18 cellular contexts compared by ENCODE assay signal in the genomic region with DNA sequence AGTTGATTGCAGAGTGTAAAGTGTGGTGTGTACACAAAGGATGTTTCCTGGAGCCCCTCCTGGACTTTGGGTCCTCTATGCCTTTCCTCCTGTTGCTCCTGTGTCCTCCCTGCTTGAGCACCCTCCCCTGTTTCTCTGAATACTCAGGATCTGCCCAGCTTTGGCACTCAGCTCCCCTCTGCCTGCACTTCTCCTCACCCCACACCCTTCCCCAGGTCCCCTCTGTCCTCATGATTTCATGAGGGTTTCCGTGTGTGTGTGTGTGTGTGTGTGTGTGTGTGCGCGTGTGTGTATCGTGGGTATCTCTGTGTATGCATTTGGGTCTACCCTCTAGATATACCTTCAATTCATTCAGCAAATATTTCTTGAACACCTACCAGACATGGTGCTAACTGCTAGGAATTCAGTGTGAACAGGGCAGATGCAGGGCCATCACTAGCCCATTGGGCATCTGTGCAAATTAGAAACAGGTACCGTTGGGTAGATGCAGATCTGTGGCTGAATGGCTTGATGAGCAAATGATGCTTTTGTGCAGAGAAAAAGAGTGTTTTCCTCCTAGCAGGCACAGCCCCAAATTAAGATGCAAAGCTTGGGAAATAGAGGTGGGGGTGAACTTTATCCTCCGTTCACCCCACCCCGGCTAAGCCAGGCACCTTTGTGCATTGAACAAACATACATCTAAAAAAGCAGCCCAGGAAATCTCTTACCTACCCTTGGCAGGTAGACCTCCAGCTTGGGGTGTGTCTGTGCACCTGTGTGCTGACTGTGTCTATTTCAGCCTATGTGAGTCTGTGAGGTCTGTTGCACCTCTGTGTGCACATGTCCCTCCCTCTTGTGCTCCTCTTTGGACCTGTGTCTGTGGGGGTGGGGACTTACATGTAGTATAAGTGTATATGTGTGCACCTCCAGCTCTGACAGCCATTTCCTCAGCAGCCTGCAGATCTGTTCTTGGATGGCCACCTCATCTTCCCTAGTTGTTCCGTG.
A peak's percentile ranks its signal among the peaks of the same experiment; 100 is the strongest.
DNase-seq lines count a peak whose midpoint lies in the region; ATAC-seq and TF ChIP-seq lines count a peak whose summit lies in the region.
"Had no signal": no experiment of that assay in that cellular context is flagged by ENCODE, and none has a peak within 500 bp of the region (broad histone marks: within the 10 kb centered on the region; RNA-seq: fewer than 3 reads in every experiment).

No MANE protein-coding gene starts in this region.

- no peaks in the 10 kb centered on the region for H3K9me3 Mint-ChIP-seq in activated naive CD8-positive, alpha-beta T cell treated with anti-CD3 and anti-CD28 coated beads, Interleukin-2, amount 10 ng/mL, durations not matched to agents 7 days and 5 days
- peaks cover 4% of the 10 kb centered on the region for H3K9me3 Mint-ChIP-seq in activated naive CD8-positive, alpha-beta T cell treated with anti-CD3 and anti-CD28 coated beads, Interleukin-2, amount 50 U/mL, for 24 hours
- H3K9me3 Mint-ChIP-seq: CD4-positive, alpha-beta memory T cell; H9; HFFc6 had no signal

- peak overlapping the region; percentile 46 for H3K27ac Mint-ChIP-seq in activated naive CD8-positive, alpha-beta T cell treated with anti-CD3 and anti-CD28 coated beads, Interleukin-2, amount 10 ng/mL, durations not matched to agents 7 days and 5 days
- H3K27ac Mint-ChIP-seq in activated naive CD8-positive, alpha-beta T cell treated with anti-CD3 and anti-CD28 coated beads, Interleukin-2, amount 50 U/mL, for 24 hours, result no peak overlapping the region
- H3K27ac Mint-ChIP-seq: HFFc6 had no signal

- H3K4me1 ChIP-seq in colonic mucosa, result no peaks in the 10 kb centered on the region
- H3K4me1 ChIP-seq: Peyer's patch had no signal

- no peak for TF ChIP-seq CTCF in colonic mucosa (IDR thresholded peaks at IDR 0.05)

- H3K36me3 Mint-ChIP-seq in activated naive CD8-positive, alpha-beta T cell treated with anti-CD3 and anti-CD28 coated beads, Interleukin-2, amount 10 ng/mL, durations not matched to agents 7 days and 5 days, result peaks cover 7% of the 10 kb centered on the region
- H3K36me3 Mint-ChIP-seq in activated naive CD8-positive, alpha-beta T cell treated with anti-CD3 and anti-CD28 coated beads, Interleukin-2, amount 50 U/mL, for 24 hours (ENCODE audit: low read depth), result no peaks in the 10 kb centered on the region
- H3K36me3 Mint-ChIP-seq: CD4-positive, alpha-beta memory T cell had no signal

- H3K9ac ChIP-seq in colonic mucosa (ENCODE audit: low read depth in 2 of 2, low read length in 2 of 2), result no peak overlapping the region

- peaks cover 28% of the 10 kb centered on the region for H3K4me1 Mint-ChIP-seq in activated naive CD8-positive, alpha-beta T cell treated with anti-CD3 and anti-CD28 coated beads, Interleukin-2, amount 10 ng/mL, durations not matched to agents 7 days and 5 days
- peaks cover 23% of the 10 kb centered on the region for H3K4me1 Mint-ChIP-seq in activated naive CD8-positive, alpha-beta T cell treated with anti-CD3 and anti-CD28 coated beads, Interleukin-2, amount 50 U/mL, for 24 hours

- DNase-seq in activated naive CD8-positive, alpha-beta T cell treated with anti-CD3 and anti-CD28 coated beads, Interleukin-2, amount 10 ng/mL, durations not matched to agents 7 days and 5 days, result no peak
- no peak for DNase-seq in activated naive CD8-positive, alpha-beta T cell treated with anti-CD3 and anti-CD28 coated beads, Interleukin-2, amount 50 U/mL, for 24 hours
- DNase-seq in colonic mucosa (peak; percentile 36), C1 segment of cervical spinal cord (lab: John Stamatoyannopoulos, UW) (no peak)
- no peak for DNase-seq in stimulated activated naive CD4-positive, alpha-beta T cell treated with Interleukin-2 at 50 U/mL for 16 hours (lab: John Stamatoyannopoulos, UW)
- DNase-seq: BE2C; CD4-positive, alpha-beta memory T cell; H9; HFFc6; KBM-7; NCI-H1105; NCI-H2081; NCI-H2171; NCI-H446; NCI-H526; Peyer's patch had no signal

- ATAC-seq in activated naive CD8-positive, alpha-beta T cell treated with anti-CD3 and anti-CD28 coated beads, Interleukin-2, amount 10 ng/mL, durations not matched to agents 7 days and 5 days (ENCODE audit: low read depth), result no peak
- ATAC-seq in activated naive CD8-positive, alpha-beta T cell treated with anti-CD3 and anti-CD28 coated beads, Interleukin-2, amount 50 U/mL, for 24 hours, result no peak
- ATAC-seq in HG03571 (IDR thresholded peaks at IDR 0.05; ENCODE audit: unreplicated experiment), result no peak

- H3K27ac ChIP-seq in KOPT-K1 (ENCODE audit: low read depth, low read length, poor library complexity, severe bottlenecking), result peak overlapping the region; percentile 56
- H3K27ac ChIP-seq in colonic mucosa, result no peak overlapping the region
- H3K27ac ChIP-seq: Peyer's patch had no signal

- intact Hi-C loops in colonic mucosa (cut with DNase I), result no loop called here

- H3K4me3 ChIP-seq in colonic mucosa, result no peak overlapping the region
- H3K4me3 ChIP-seq: Peyer's patch had no signal

- peaks cover 4% of the 10 kb centered on the region for H3K27me3 Mint-ChIP-seq in activated naive CD8-positive, alpha-beta T cell treated with anti-CD3 and anti-CD28 coated beads, Interleukin-2, amount 10 ng/mL, durations not matched to agents 7 days and 5 days
- H3K27me3 Mint-ChIP-seq in activated naive CD8-positive, alpha-beta T cell treated with anti-CD3 and anti-CD28 coated beads, Interleukin-2, amount 50 U/mL, for 24 hours, result no peaks in the 10 kb centered on the region
- H3K27me3 Mint-ChIP-seq: CD4-positive, alpha-beta memory T cell had no signal

- H3K27me3 ChIP-seq in colonic mucosa, result no peaks in the 10 kb centered on the region
- H3K27me3 ChIP-seq: BE2C, Peyer's patch had no signal

- POLR2A ChIA-PET in activated naive CD8-positive, alpha-beta T cell treated with anti-CD3 and anti-CD28 coated beads, Interleukin-2, amount 10 ng/mL, durations not matched to agents 7 days and 5 days (lab: Charles Lee), result no interaction called here

- H3K36me3 ChIP-seq in KOPT-K1 (ENCODE audit: insufficient read depth, low read length) (no peaks in the 10 kb centered on the region), colonic mucosa (no peaks in the 10 kb centered on the region)
- H3K36me3 ChIP-seq: BE2C, Peyer's patch had no signal

- H3K9me3 ChIP-seq in KOPT-K1 (ENCODE audit: insufficient read depth, low read length, poor library complexity, severe bottlenecking) (no peaks in the 10 kb centered on the region), colonic mucosa (no peaks in the 10 kb centered on the region)
- H3K9me3 ChIP-seq: BE2C, Peyer's patch had no signal

- no peak overlapping the region for H3K4me3 Mint-ChIP-seq in activated naive CD8-positive, alpha-beta T cell treated with anti-CD3 and anti-CD28 coated beads, Interleukin-2, amount 10 ng/mL, durations not matched to agents 7 days and 5 days
- H3K4me3 Mint-ChIP-seq in activated naive CD8-positive, alpha-beta T cell treated with anti-CD3 and anti-CD28 coated beads, Interleukin-2, amount 50 U/mL, for 24 hours, result no peak overlapping the region
- H3K4me3 Mint-ChIP-seq: CD4-positive, alpha-beta memory T cell; H9; HFFc6 had no signal
